In genomic region chr13:39406688-39407087, GRCh38 we compare ENCODE assay signal across 12 cellular contexts.
A peak's percentile ranks its signal among the peaks of the same experiment; 100 is the strongest.
DNase-seq lines count a peak whose midpoint lies in the region; ATAC-seq and TF ChIP-seq lines count a peak whose summit lies in the region.
"Had no signal": no experiment of that assay in that cellular context is flagged by ENCODE, and none has a peak within 500 bp of the region (broad histone marks: within the 10 kb centered on the region; RNA-seq: fewer than 3 reads in every experiment).

No MANE protein-coding gene starts in this region.

- H3K27ac ChIP-seq in RWPE1 = no peak overlapping the region
- H3K27ac ChIP-seq: spleen had no signal

- no peaks in the 10 kb centered on the region for H3K9me3 ChIP-seq in HAP-1
- H3K9me3 ChIP-seq: spleen had no signal

- peaks cover 62% of the 10 kb centered on the region for H3K4me1 ChIP-seq in HAP-1

- no peaks in the 10 kb centered on the region for H3K36me3 ChIP-seq in HAP-1 (replicated peaks)
- H3K36me3 ChIP-seq: spleen had no signal

- TF ChIP-seq CTCF in GM12872 (IDR thresholded peaks at IDR 0.05; ENCODE audit: insufficient read depth, low read depth, low read length) = peak; percentile 30; the same call in 1 of the 3 replicates
- no peak for TF ChIP-seq CTCF in RWPE1 (conservative IDR thresholded peaks at IDR 0.05; ENCODE audit: low read depth)

- no peaks in the 10 kb centered on the region for H3K27me3 ChIP-seq in HAP-1 (ENCODE audit: low read depth)
- H3K27me3 ChIP-seq: spleen had no signal

- CTCF ChIA-PET in RWPE1 (lab: Yijun Ruan, JAX) = no interaction called here

- POLR2A ChIA-PET in RWPE1 (lab: Yijun Ruan, JAX; ENCODE audit: low non-redundant PET) = no interaction called here

- DNase-seq in GM19238 (ENCODE audit: insufficient read length, low spot score) (peak; percentile 5), RWPE1 (ENCODE audit: low spot score) (peak; percentile 24), retina (no peak), T-helper 9 cell (no peak), NCI-H1092 treated with DMSO at 0.1 percent for 48 hours (lab: John Stamatoyannopoulos, UW) (no peak), HAP-1 (ENCODE audit: low spot score in 2 of 2) (no peak)
- DNase-seq: activated T-cell treated with anti-CD3 and anti-CD28 coated beads, Interleukin-2, amount 50 U/mL, for 1 hour; NCI-H226; spleen had no signal

- H3K4me3 ChIP-seq in HAP-1 = no peak overlapping the region
- H3K4me3 ChIP-seq: spleen had no signal

- peak; percentile 88 for ATAC-seq in HG02938 (IDR thresholded peaks at IDR 0.05; ENCODE audit: unreplicated experiment)
- ATAC-seq: stimulated activated effector memory CD8-positive, alpha-beta T cell treated with anti-CD3 and anti-CD28 coated beads, Interleukin-12 subunit alpha, Interleukin-12 subunit beta, amount 100 ng/mL, for 72 hours had no signal

- in situ Hi-C loops in HAP-1 (cut with MboI; ENCODE audit: low sequenced_read_pairs) = loop anchor here (10.0 kb wide), 1 partner anchor 198 kb away; the partner anchor contains the start of gene LHFPL6

Comparison
In these comparisons a context has a peak if more than half of its experiments do, and no peak if none do; other contexts are left out.
1. DNase-seq: peak in GM19238 (single experiment) and RWPE1 (single experiment); none in retina (single experiment), T-helper 9 cell (single experiment), NCI-H1092 treated with DMSO at 0.1 percent for 48 hours (single experiment) and HAP-1 (0 of 2).